In the genomic region with DNA sequence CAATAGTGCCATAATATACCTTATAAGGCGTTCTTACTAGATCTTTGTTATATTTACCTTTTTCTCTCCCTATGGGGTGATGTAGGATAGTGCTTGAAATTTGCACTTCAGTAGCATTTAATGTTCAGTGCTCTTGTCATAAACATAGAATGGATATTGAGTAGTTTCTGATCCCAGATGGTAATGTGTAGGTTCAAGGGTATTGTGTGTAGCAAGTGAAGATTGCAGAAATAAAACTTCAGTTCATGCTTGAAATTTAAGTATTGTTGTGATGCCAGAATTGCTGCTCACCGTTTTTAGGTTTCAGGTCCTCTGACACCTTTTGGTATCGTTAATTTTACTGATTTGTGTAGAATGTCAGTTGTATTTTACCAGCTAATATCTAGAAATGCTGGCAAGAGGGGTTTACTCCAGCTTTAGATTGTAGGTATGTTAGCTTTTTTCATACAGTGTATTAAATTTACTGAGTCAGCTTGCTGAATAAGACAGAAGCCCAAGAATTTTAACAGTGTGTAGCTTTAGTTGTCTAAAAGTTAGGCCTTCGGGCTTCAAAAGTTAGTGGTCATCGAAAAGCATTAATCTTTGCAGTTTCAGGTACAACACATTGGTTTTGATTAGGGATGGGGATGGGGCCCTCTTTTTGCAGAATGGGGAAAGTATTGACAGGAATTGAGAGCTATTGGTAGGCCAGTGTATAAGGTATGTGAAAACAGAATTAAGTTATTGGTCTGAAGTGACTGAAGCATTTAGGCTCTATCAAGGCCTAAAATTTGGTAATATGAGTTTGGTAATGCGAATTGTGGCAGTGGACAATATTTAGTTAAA, we compare ENCODE assay signal across 1 cellular context.
TF ChIP-seq lines count a peak whose summit lies in the region.

No MANE protein-coding gene starts in this region.

TF ChIP-seq in endothelial cell of umbilical vein, 7 proteins besides CTCF, POLR2A, EP300 and RAD21:
- TF ChIP-seq FOS (IDR thresholded peaks at IDR 0.05; ENCODE audit: borderline replicate concordance, insufficient read depth, low read length) = no peak
- TF ChIP-seq EZH2 (IDR thresholded peaks at IDR 0.05; ENCODE audit: borderline replicate concordance, low read depth, low read length, severe bottlenecking) = no peak
- no peak for TF ChIP-seq JUN (IDR thresholded peaks at IDR 0.05; ENCODE audit: borderline replicate concordance, insufficient read depth, insufficient read length, low read depth)
- no peak for TF ChIP-seq POLR2AphosphoS5 (IDR thresholded peaks at IDR 0.05; ENCODE audit: insufficient read depth, low read depth, low read length)
- no peak for TF ChIP-seq GATA2 (IDR thresholded peaks at IDR 0.05; ENCODE audit: insufficient read depth, insufficient read length, low read depth, low read length)
- no peak for TF ChIP-seq MYC (IDR thresholded peaks at IDR 0.05; ENCODE audit: low read depth, low read length)
- TF ChIP-seq, protein P1, sequence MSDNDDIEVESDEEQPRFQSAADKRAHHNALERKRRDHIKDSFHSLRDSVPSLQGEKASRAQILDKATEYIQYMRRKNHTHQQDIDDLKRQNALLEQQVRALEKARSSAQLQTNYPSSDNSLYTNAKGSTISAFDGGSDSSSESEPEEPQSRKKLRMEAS (IDR thresholded peaks at IDR 0.05; ENCODE audit: insufficient read depth, insufficient read length) = no peak
